9 cellular contexts compared by ENCODE assay signal in the genomic region with DNA sequence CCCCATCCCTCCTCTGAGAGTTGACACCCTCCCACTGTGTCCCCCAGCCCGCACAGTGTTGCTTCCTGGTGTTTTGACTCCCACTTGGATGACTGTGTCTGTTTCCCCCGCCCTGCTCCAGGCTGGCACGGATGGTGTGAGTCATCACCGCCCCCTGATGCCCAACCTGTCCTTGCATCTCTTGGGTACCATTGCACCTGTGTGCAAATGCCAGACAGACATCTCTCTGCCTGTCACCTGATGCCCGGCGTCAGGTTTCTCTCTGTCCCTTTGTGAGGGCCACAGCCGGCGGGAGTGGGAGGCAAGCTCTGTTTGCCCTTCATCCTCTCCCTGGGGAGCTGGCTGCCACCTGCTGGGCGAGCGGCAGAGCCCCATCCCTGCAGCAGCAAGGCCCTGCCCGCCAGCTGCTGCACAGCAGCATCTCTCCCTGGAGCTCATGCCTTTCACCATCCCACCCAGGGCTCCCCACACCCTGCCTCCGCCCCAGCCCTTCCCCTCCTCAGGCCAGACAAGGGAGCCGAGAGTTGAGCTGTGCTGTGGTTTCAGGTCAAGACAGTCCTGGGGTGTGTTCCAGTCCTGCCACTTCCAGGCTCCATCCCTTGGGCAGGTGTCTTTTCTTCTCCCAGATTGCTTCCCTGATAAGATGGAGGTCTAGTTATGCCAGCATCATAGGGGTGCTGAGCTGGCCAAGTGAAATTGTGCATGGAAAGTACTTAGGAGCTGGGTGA. TPM values are rescaled to one million over a fixed set of nuclear protein-coding genes. Genes with fewer than 3 reads are reported as not detected.
DNase-seq lines count a peak whose midpoint lies in the region; ATAC-seq, FAIRE-seq and TF ChIP-seq lines count a peak whose summit lies in the region.
"Had no signal": no experiment of that assay in that cellular context is flagged by ENCODE, and none has a peak within 500 bp of the region (broad histone marks: within the 10 kb centered on the region; RNA-seq: fewer than 3 reads in every experiment).

No MANE protein-coding gene starts in this region.

- H3K4me1 ChIP-seq in adrenal gland (replicated peaks in 1 of 2) (peaks cover 0 to 20% of the 10 kb centered on the region in 2 donors), osteoblast (ENCODE audit: insufficient read depth, low read length) (peaks cover 3% of the 10 kb centered on the region), uterus (no peaks in the 10 kb centered on the region)
- peaks cover under 1% of the 10 kb centered on the region for H3K4me1 ChIP-seq in effector memory CD4-positive, alpha-beta T cell (ENCODE audit: control insufficient read depth, insufficient read depth, low read length, poor library complexity, severe bottlenecking)

- H3K79me2 ChIP-seq in osteoblast (ENCODE audit: insufficient read depth, low read length) = peaks cover 89% of the 10 kb centered on the region

- H3K27me3 ChIP-seq in adrenal gland (no peaks in the 10 kb centered on the region), osteoblast (ENCODE audit: insufficient read depth, low read length) (no peaks in the 10 kb centered on the region), uterus (no peaks in the 10 kb centered on the region)
- no peaks in the 10 kb centered on the region for H3K27me3 ChIP-seq in effector memory CD4-positive, alpha-beta T cell (replicated peaks; ENCODE audit: control insufficient read depth, insufficient read depth, low read length, poor library complexity, severe bottlenecking)
- H3K27me3 ChIP-seq: heart right ventricle had no signal

- peak overlapping the region in 2 of 5 donors; percentile 16 to 49 for H3K27ac ChIP-seq in adrenal gland
- no peak overlapping the region for H3K27ac ChIP-seq in osteoblast (ENCODE audit: low read depth, low read length)
- H3K27ac ChIP-seq in effector memory CD4-positive, alpha-beta T cell (ENCODE audit: insufficient read depth, low read length, poor library complexity, severe bottlenecking) = no peak overlapping the region
- H3K27ac ChIP-seq in uterus = no peak overlapping the region
- H3K27ac ChIP-seq: heart right ventricle had no signal

- peak in 5 of 6 experiments; percentile 34 to 51 (median 46) for TF ChIP-seq CTCF in adrenal gland (IDR thresholded peaks at IDR 0.05)
- TF ChIP-seq CTCF in osteoblast (IDR thresholded peaks at IDR 0.05; ENCODE audit: extremely low read depth, low read depth, low read length) = peak; percentile 12
- no peak for TF ChIP-seq CTCF in uterus (IDR thresholded peaks at IDR 0.05)

- ATAC-seq in GM19455 (IDR thresholded peaks at IDR 0.05; ENCODE audit: unreplicated experiment) = no peak

- H3K4me2 ChIP-seq in osteoblast (ENCODE audit: insufficient read depth, low read length) = no peak overlapping the region

- peak; percentile 55 for FAIRE-seq in GM12891 (lab: Jason Lieb, UNC)

- H3K4me3 ChIP-seq in adrenal gland (no peak overlapping the region), osteoblast (ENCODE audit: insufficient read depth, low read length) (no peak overlapping the region), uterus (no peak overlapping the region)
- H3K4me3 ChIP-seq in effector memory CD4-positive, alpha-beta T cell (ENCODE audit: insufficient read depth, low read depth, low read length, poor library complexity, severe bottlenecking) = no peak overlapping the region
- H3K4me3 ChIP-seq: heart right ventricle had no signal

- H3K36me3 ChIP-seq in adrenal gland (replicated peaks in 1 of 2) = no peaks in the 10 kb centered on the region
- H3K36me3 ChIP-seq in osteoblast (ENCODE audit: insufficient read depth, low read length) = no peaks in the 10 kb centered on the region
- no peaks in the 10 kb centered on the region for H3K36me3 ChIP-seq in effector memory CD4-positive, alpha-beta T cell (ENCODE audit: control insufficient read depth, insufficient read depth, low read length)
- no peaks in the 10 kb centered on the region for H3K36me3 ChIP-seq in uterus

- 34 to 54% (median 46%) methylated on average over 7 to 13 of the region's 13 CpGs for WGBS in adrenal gland, 4 donors

- H3K9me3 ChIP-seq in adrenal gland (replicated peaks in 1 of 3) (no peaks in the 10 kb centered on the region), osteoblast (ENCODE audit: low read depth, low read length) (no peaks in the 10 kb centered on the region), uterus (no peaks in the 10 kb centered on the region)
- H3K9me3 ChIP-seq in effector memory CD4-positive, alpha-beta T cell (ENCODE audit: control insufficient read depth, low read length) = no peaks in the 10 kb centered on the region
- H3K9me3 ChIP-seq: heart right ventricle had no signal

- intact Hi-C loops in adrenal gland (cut with DNase I) = no loop called here
- intact Hi-C loops in uterus (cut with DNase I; ENCODE audit: low total_unique reads) = no loop called here

- DNase-seq in GM12891 (ENCODE audit: insufficient read length, low spot score) (no peak), NCI-H1694 treated with DMSO at 0.1 percent for 48 hours (lab: John Stamatoyannopoulos, UW) (peak; percentile 31), adrenal gland (peak in 6 of 7 donors; percentile 56 to 71 (median 66)), osteoblast (ENCODE audit: insufficient read length, low spot score, missing footprints) (peak; percentile 75), uterus (no peak), middle frontal gyrus (ENCODE audit: extremely low spot score, low spot score) (no peak)
- DNase-seq in effector memory CD4-positive, alpha-beta T cell = no peak
- DNase-seq: heart right ventricle had no signal

- no peak overlapping the region for H2AFZ ChIP-seq in osteoblast (ENCODE audit: low read length)

- no peak for TF ChIP-seq POLR2A in GM12891 (IDR thresholded peaks at IDR 0.05; ENCODE audit: low read depth, low read length)
- no peak for TF ChIP-seq POLR2A in adrenal gland (IDR thresholded peaks at IDR 0.05)
- no peak for TF ChIP-seq POLR2A in uterus (IDR thresholded peaks at IDR 0.05)

- peaks cover 59% of the 10 kb centered on the region for H4K20me1 ChIP-seq in osteoblast (ENCODE audit: insufficient read depth, low read length)

TF ChIP-seq in GM12891, 5 proteins besides CTCF, POLR2A, EP300 and RAD21:
- no peak for TF ChIP-seq PAX5 (IDR thresholded peaks at IDR 0.05; ENCODE audit: insufficient read depth, low read length, severe bottlenecking)
TF ChIP-seq in GM12891: peak in this region for 0.

RNA-seq across cellular contexts. Expression of gene NKPD1, which starts 29.7 kb away (rescaled TPM):
- 0.05 TPM for polyA plus RNA-seq in GM12891 (2012; ENCODE audit: low read depth, missing spikeins)
- 1 to 10 TPM in 1 of 8 donors, under 1 TPM in 6, not detected in 1; 0.06 to 1.1 (median 0.27) TPM for total RNA-seq in adrenal gland
- under 1 TPM in 2 of 3 donors, not detected in 1; 0.13 to 0.16 TPM for polyA plus RNA-seq in adrenal gland
- total RNA-seq in osteoblast = 0.29 TPM in 1 of 2 replicates, not detected in the other
- under 1 TPM in 1 of 4 donors, not detected in 3; 0.21 TPM for total RNA-seq in uterus

RNA-seq across cellular contexts. Expression of gene PPP1R37, which starts 38.1 kb away (rescaled TPM):
- 9.5 TPM for polyA plus RNA-seq in GM12891 (2012; ENCODE audit: low read depth, missing spikeins)
- 10 to 100 TPM; 39.6 to 86.7 (median 55.7) TPM for total RNA-seq in adrenal gland
- polyA plus RNA-seq in adrenal gland = 100 to 1,000 TPM in 1 of 3 donors, 10 to 100 TPM in 2; 16.4 to 244 (median 45.4) TPM
- total RNA-seq in osteoblast = 43.9 and 53.6 TPM in 2 replicates
- total RNA-seq in uterus = 10 to 100 TPM in 3 of 4 donors, 1 to 10 TPM in 1; 6.7 to 43.8 (median 24.4) TPM

RNA-seq across cellular contexts. Expression of gene TRAPPC6A, which starts 47.0 kb away (rescaled TPM):
- 106 TPM for polyA plus RNA-seq in GM12891 (2012; ENCODE audit: low read depth, missing spikeins)
- 10 to 100 TPM; 24.6 to 71.4 (median 37.9) TPM for total RNA-seq in adrenal gland
- polyA plus RNA-seq in adrenal gland = 10 to 100 TPM in 2 of 3 donors, 1 to 10 TPM in 1; 5.1 to 41.7 (median 34.3) TPM
- total RNA-seq in osteoblast = 13.8 and 17.4 TPM in 2 replicates
- total RNA-seq in uterus = 10 to 100 TPM in 3 of 4 donors, 1 to 10 TPM in 1; 4.1 to 25.9 (median 16.5) TPM

RNA-seq across cellular contexts. Expression of gene BLOC1S3, which starts 47.5 kb away (rescaled TPM):
- 5.4 TPM for polyA plus RNA-seq in GM12891 (2012; ENCODE audit: low read depth, missing spikeins)
- total RNA-seq in adrenal gland (10 to 100 TPM; 13.6 to 25.5 (median 19.0) TPM), osteoblast (7.2 and 10.0 TPM in 2 replicates), uterus (10 to 100 TPM in 2 of 4 donors, 1 to 10 TPM in 1, not detected in 1; 4.6 to 16.2 (median 10.2) TPM)
- 10 to 100 TPM in 1 of 3 donors, 1 to 10 TPM in 2; 3.9 to 11.9 (median 4.1) TPM for polyA plus RNA-seq in adrenal gland

RNA-seq across cellular contexts. Expression of gene GEMIN7, which starts 52.0 kb away (rescaled TPM):
- 43.2 TPM for polyA plus RNA-seq in GM12891 (2012; ENCODE audit: low read depth, missing spikeins)
- total RNA-seq in adrenal gland (10 to 100 TPM in 6 of 8 donors, 1 to 10 TPM in 2; 4.0 to 22.0 (median 14.5) TPM), osteoblast (8.3 and 14.8 TPM in 2 replicates), uterus (10 to 100 TPM in 3 of 4 donors, 1 to 10 TPM in 1; 3.5 to 18.4 (median 13.7) TPM)
- polyA plus RNA-seq in adrenal gland = 10 to 100 TPM; 11.3 to 29.0 (median 23.9) TPM

Comparison
In these comparisons a context has a peak if more than half of its experiments do, and no peak if none do; other contexts are left out.
1. DNase-seq: peak in NCI-H1694 treated with DMSO at 0.1 percent for 48 hours (single experiment), adrenal gland (6 of 7) and osteoblast (single experiment); none in GM12891 (single experiment), effector memory CD4-positive, alpha-beta T cell (0 of 3), uterus (0 of 2) and middle frontal gyrus (single experiment).
2. CTCF ChIP-seq: peak in adrenal gland (5 of 6) and osteoblast (single experiment); none in uterus (0 of 4).